In the genomic region with DNA sequence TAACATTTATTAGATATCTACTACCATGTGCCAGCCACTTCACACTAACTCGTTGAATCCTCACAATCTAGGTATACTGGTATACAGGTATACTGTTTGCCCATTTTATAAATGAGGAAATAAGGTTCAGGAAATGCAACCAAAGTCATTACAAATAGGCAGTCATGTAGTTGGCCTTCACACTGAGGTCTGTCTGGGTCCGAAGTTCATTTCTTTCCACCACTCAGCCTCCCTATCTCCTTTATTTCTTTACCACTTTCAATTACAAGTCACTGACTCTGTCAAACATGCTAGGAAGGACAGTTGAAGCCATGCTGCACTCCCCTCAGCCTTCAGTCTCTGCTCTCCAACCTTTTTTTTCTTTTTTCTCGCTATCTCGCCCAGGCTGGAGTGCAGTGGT, we compare ENCODE assay signal across 1 cellular context.
A peak's percentile ranks its signal among the peaks of the same experiment; 100 is the strongest.
TF ChIP-seq lines count a peak whose summit lies in the region.

No MANE protein-coding gene starts in this region.

TF ChIP-seq in HepG2, 621 proteins besides CTCF, POLR2A, EP300 and RAD21 (continued from another document):
- TF ChIP-seq, protein P1, sequence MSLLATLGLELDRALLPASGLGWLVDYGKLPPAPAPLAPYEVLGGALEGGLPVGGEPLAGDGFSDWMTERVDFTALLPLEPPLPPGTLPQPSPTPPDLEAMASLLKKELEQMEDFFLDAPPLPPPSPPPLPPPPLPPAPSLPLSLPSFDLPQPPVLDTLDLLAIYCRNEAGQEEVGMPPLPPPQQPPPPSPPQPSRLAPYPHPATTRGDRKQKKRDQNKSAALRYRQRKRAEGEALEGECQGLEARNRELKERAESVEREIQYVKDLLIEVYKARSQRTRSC (CRISPR knock-in tag; IDR thresholded peaks at IDR 0.05; ENCODE audit: low read depth): no peak
- TF ChIP-seq TGIF2 (CRISPR knock-in tag; IDR thresholded peaks at IDR 0.05) (no peak), ISL2 (CRISPR knock-in tag; IDR thresholded peaks at IDR 0.05) (no peak), ZNF644 (CRISPR knock-in tag; IDR thresholded peaks at IDR 0.05; ENCODE audit: low read depth) (peak; percentile 51), ZNF557 (CRISPR knock-in tag; IDR thresholded peaks at IDR 0.05) (no peak), MXI1 (IDR thresholded peaks at IDR 0.05; ENCODE audit: borderline replicate concordance, low read depth, low read length) (no peak), TCF12 (IDR thresholded peaks at IDR 0.05) (no peak), TCF12 (CRISPR knock-in tag; IDR thresholded peaks at IDR 0.05) (no peak)
- TF ChIP-seq, protein P2, sequence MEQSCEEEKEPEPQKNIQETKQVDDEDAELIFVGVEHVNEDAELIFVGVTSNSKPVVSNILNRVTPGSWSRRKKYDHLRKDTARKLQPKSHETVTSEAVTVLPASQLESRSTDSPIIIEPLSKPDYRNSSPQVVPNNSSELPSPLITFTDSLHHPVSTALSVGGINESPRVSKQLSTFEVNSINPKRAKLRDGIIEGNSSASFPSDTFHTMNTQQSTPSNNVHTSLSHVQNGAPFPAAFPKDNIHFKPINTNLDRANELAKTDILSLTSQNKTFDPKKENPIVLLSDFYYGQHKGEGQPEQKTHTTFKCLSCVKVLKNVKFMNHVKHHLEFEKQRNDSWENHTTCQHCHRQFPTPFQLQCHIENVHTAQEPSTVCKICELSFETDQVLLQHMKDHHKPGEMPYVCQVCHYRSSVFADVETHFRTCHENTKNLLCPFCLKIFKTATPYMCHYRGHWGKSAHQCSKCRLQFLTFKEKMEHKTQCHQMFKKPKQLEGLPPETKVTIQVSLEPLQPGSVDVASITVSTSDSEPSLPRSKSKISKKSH (CRISPR knock-in tag; IDR thresholded peaks at IDR 0.05; ENCODE audit: borderline replicate concordance): no peak
- TF ChIP-seq, protein P3, sequence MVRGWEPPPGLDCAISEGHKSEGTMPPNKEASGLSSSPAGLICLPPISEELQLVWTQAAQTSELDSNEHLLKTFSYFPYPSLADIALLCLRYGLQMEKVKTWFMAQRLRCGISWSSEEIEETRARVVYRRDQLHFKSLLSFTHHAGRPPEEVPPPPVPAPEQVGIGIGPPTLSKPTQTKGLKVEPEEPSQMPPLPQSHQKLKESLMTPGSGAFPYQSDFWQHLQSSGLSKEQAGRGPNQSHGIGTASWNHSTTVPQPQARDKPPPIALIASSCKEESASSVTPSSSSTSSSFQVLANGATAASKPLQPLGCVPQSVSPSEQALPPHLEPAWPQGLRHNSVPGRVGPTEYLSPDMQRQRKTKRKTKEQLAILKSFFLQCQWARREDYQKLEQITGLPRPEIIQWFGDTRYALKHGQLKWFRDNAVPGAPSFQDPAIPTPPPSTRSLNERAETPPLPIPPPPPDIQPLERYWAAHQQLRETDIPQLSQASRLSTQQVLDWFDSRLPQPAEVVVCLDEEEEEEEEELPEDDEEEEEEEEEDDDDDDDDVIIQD (CRISPR knock-in tag; IDR thresholded peaks at IDR 0.05; ENCODE audit: low read depth): no peak
TF ChIP-seq in HepG2: peak in this region for 18.
